9 cellular contexts compared by ENCODE assay signal in genomic region chr5:142053434-142054253, GRCh38. TPM values are rescaled to one million over a fixed set of nuclear protein-coding genes. Genes with fewer than 3 reads are reported as not detected.
A peak's percentile ranks its signal among the peaks of the same experiment; 100 is the strongest.
DNase-seq lines count a peak whose midpoint lies in the region; ATAC-seq and TF ChIP-seq lines count a peak whose summit lies in the region.
"Had no signal": no experiment of that assay in that cellular context is flagged by ENCODE, and none has a peak within 500 bp of the region (broad histone marks: within the 10 kb centered on the region; RNA-seq: fewer than 3 reads in every experiment).

No MANE protein-coding gene starts in this region.

- no peaks in the 10 kb centered on the region for H3K36me3 Mint-ChIP-seq in activated CD8-positive, alpha-beta T cell treated with anti-CD3 and anti-CD28 coated beads for 36 hours (ENCODE audit: low read depth)
- no peaks in the 10 kb centered on the region for H3K36me3 Mint-ChIP-seq in activated CD8-positive, alpha-beta T cell treated with anti-CD3 and anti-CD28 coated beads, Interleukin-2, amount 10 ng/mL, durations not matched to agents 7 days and 5 days (ENCODE audit: low read depth)

- DNase-seq in activated CD8-positive, alpha-beta T cell treated with anti-CD3 and anti-CD28 coated beads for 36 hours, result no peak
- no peak for DNase-seq in activated CD8-positive, alpha-beta T cell treated with anti-CD3 and anti-CD28 coated beads, Interleukin-2, amount 10 ng/mL, durations not matched to agents 7 days and 5 days
- peak; percentile 27 to 70 for DNase-seq in SW 1271 (lab: John Stamatoyannopoulos, UW)
- DNase-seq in left ventricle myocardium superior, result peak; percentile 38
- no peak for DNase-seq in activated CD4-positive, alpha-beta T cell treated with anti-CD3 and anti-CD28 coated beads for 48 hours
- DNase-seq in activated CD8-positive, alpha-beta memory T cell treated with anti-CD3 and anti-CD28 coated beads, Interleukin-2, amount 50 U/mL, for 4 hours, result no peak
- no peak for DNase-seq in SK-N-DZ (ENCODE audit: low spot score)

- intact Hi-C loops in activated CD8-positive, alpha-beta T cell treated with anti-CD3 and anti-CD28 coated beads for 36 hours (cut with micrococcal nuclease), result no loop called here
- intact Hi-C loops in left ventricle myocardium superior (cut with micrococcal nuclease), result no loop called here

- peak overlapping the region; percentile 41 for H3K27ac ChIP-seq in temporal lobe (ENCODE audit: low read depth, low read length)
- H3K27ac ChIP-seq: BLaER1 had no signal

- H3K27me3 Mint-ChIP-seq in activated CD8-positive, alpha-beta T cell treated with anti-CD3 and anti-CD28 coated beads for 36 hours, result peaks cover 2% of the 10 kb centered on the region
- no peaks in the 10 kb centered on the region for H3K27me3 Mint-ChIP-seq in activated CD8-positive, alpha-beta T cell treated with anti-CD3 and anti-CD28 coated beads, Interleukin-2, amount 10 ng/mL, durations not matched to agents 7 days and 5 days (ENCODE audit: low read depth)

- peak overlapping the region; percentile 53 for H3K27ac Mint-ChIP-seq in activated CD8-positive, alpha-beta T cell treated with anti-CD3 and anti-CD28 coated beads for 36 hours
- H3K27ac Mint-ChIP-seq in activated CD8-positive, alpha-beta T cell treated with anti-CD3 and anti-CD28 coated beads, Interleukin-2, amount 10 ng/mL, durations not matched to agents 7 days and 5 days, result no peak overlapping the region

- H3K4me1 Mint-ChIP-seq in activated CD8-positive, alpha-beta T cell treated with anti-CD3 and anti-CD28 coated beads for 36 hours (ENCODE audit: low read depth), result peaks cover 26% of the 10 kb centered on the region
- H3K4me1 Mint-ChIP-seq in activated CD8-positive, alpha-beta T cell treated with anti-CD3 and anti-CD28 coated beads, Interleukin-2, amount 10 ng/mL, durations not matched to agents 7 days and 5 days (ENCODE audit: low read depth), result peaks cover 4% of the 10 kb centered on the region

- no peak overlapping the region for H3K4me3 Mint-ChIP-seq in activated CD8-positive, alpha-beta T cell treated with anti-CD3 and anti-CD28 coated beads for 36 hours
- no peak overlapping the region for H3K4me3 Mint-ChIP-seq in activated CD8-positive, alpha-beta T cell treated with anti-CD3 and anti-CD28 coated beads, Interleukin-2, amount 10 ng/mL, durations not matched to agents 7 days and 5 days

- CTCF ChIA-PET in activated CD8-positive, alpha-beta T cell treated with anti-CD3 and anti-CD28 coated beads for 36 hours (lab: Charles Lee), result interaction anchor here (0.6 to 1.9 kb wide), 6 partner anchors 10 to 92 kb away, joined by 3 to 6 read pairs (median 3); no protein-coding TSS in a partner anchor
- CTCF ChIA-PET in activated CD8-positive, alpha-beta T cell treated with anti-CD3 and anti-CD28 coated beads, Interleukin-2, amount 10 ng/mL, durations not matched to agents 7 days and 5 days (lab: Charles Lee), result interaction anchor here (1.0 kb wide), 1 partner anchor 25 kb away, joined by 3 read pairs; no protein-coding TSS in a partner anchor

- POLR2A ChIA-PET in activated CD8-positive, alpha-beta T cell treated with anti-CD3 and anti-CD28 coated beads for 36 hours (lab: Charles Lee), result interaction anchor here (0.7 kb wide), 1 partner anchor 57 kb away, joined by 5 read pairs; no protein-coding TSS in a partner anchor
- POLR2A ChIA-PET in activated CD8-positive, alpha-beta T cell treated with anti-CD3 and anti-CD28 coated beads, Interleukin-2, amount 10 ng/mL, durations not matched to agents 7 days and 5 days (lab: Charles Lee), result no interaction called here

- ATAC-seq in activated CD8-positive, alpha-beta T cell treated with anti-CD3 and anti-CD28 coated beads for 36 hours, result peak; percentile 83
- no peak for ATAC-seq in activated CD8-positive, alpha-beta T cell treated with anti-CD3 and anti-CD28 coated beads, Interleukin-2, amount 10 ng/mL, durations not matched to agents 7 days and 5 days
- peak; percentile 92 for ATAC-seq in left ventricle myocardium superior

- TF ChIP-seq CTCF in activated CD8-positive, alpha-beta T cell treated with anti-CD3 and anti-CD28 coated beads for 36 hours (IDR thresholded peaks at IDR 0.05), result no peak

- H3K9me3 Mint-ChIP-seq in activated CD8-positive, alpha-beta T cell treated with anti-CD3 and anti-CD28 coated beads for 36 hours, result no peaks in the 10 kb centered on the region
- no peaks in the 10 kb centered on the region for H3K9me3 Mint-ChIP-seq in activated CD8-positive, alpha-beta T cell treated with anti-CD3 and anti-CD28 coated beads, Interleukin-2, amount 10 ng/mL, durations not matched to agents 7 days and 5 days (ENCODE audit: insufficient read depth)

RNA-seq across cellular contexts. Expression of gene GNPDA1, which starts 40.8 kb away (rescaled TPM):
- total RNA-seq in activated CD8-positive, alpha-beta T cell treated with anti-CD3 and anti-CD28 coated beads for 36 hours, result 10 to 100 TPM; 82.4 to 88.3 TPM
- total RNA-seq in activated CD8-positive, alpha-beta T cell treated with anti-CD3 and anti-CD28 coated beads, Interleukin-2, amount 10 ng/mL, durations not matched to agents 7 days and 5 days, result 10 to 100 TPM; 34.9 to 41.0 TPM
- total RNA-seq in left ventricle myocardium superior (20.2 TPM), temporal lobe (16.0 TPM)
- polyA plus RNA-seq in SK-N-DZ (2014; cell fraction: cytosol; rRNA removed), result 82.7 and 117 TPM in 2 replicates
- 60.2 and 64.3 TPM in 2 replicates for polyA plus RNA-seq in SK-N-DZ (2014; cell fraction: nucleus; rRNA removed)

RNA-seq across cellular contexts. Expression of gene NDFIP1, which starts 54.9 kb away (rescaled TPM):
- total RNA-seq in activated CD8-positive, alpha-beta T cell treated with anti-CD3 and anti-CD28 coated beads for 36 hours, result 10 to 100 TPM; 93.8 to 96.9 TPM
- total RNA-seq in activated CD8-positive, alpha-beta T cell treated with anti-CD3 and anti-CD28 coated beads, Interleukin-2, amount 10 ng/mL, durations not matched to agents 7 days and 5 days, result 10 to 100 TPM; 47.2 TPM
- 54.3 TPM for total RNA-seq in left ventricle myocardium superior
- total RNA-seq in temporal lobe, result 174 TPM
- 50.3 and 52.5 TPM in 2 replicates for polyA plus RNA-seq in SK-N-DZ (2014; cell fraction: cytosol; rRNA removed)
- 16.4 and 19.3 TPM in 2 replicates for polyA plus RNA-seq in SK-N-DZ (2014; cell fraction: nucleus; rRNA removed)

Comparison
In these comparisons a context has a peak if more than half of its experiments do, and no peak if none do; other contexts are left out.
1. DNase-seq: peak in SW 1271 (2 of 2) and left ventricle myocardium superior (single experiment); none in activated CD8-positive, alpha-beta T cell treated with anti-CD3 and anti-CD28 coated beads for 36 hours (single experiment), activated CD8-positive, alpha-beta T cell treated with anti-CD3 and anti-CD28 coated beads, Interleukin-2, amount 10 ng/mL, durations not matched to agents 7 days and 5 days (single experiment), activated CD4-positive, alpha-beta T cell treated with anti-CD3 and anti-CD28 coated beads for 48 hours (single experiment), activated CD8-positive, alpha-beta memory T cell treated with anti-CD3 and anti-CD28 coated beads, Interleukin-2, amount 50 U/mL, for 4 hours (single experiment) and SK-N-DZ (single experiment).